ENCODE assay signal across 9 cellular contexts in genomic region chr13:108322206-108322824, GRCh38. TPM values are rescaled to one million over a fixed set of nuclear protein-coding genes. Genes with fewer than 3 reads are reported as not detected.
DNase-seq lines count a peak whose midpoint lies in the region; ATAC-seq, FAIRE-seq and TF ChIP-seq lines count a peak whose summit lies in the region.
"Had no signal": no experiment of that assay in that cellular context is flagged by ENCODE, and none has a peak within 500 bp of the region (broad histone marks: within the 10 kb centered on the region; RNA-seq: fewer than 3 reads in every experiment).

No MANE protein-coding gene starts in this region.

- no peaks in the 10 kb centered on the region for H3K27me3 Mint-ChIP-seq in endothelial cell (ENCODE audit: unreplicated experiment)
- H3K27me3 Mint-ChIP-seq: dendritic cell treated with granulocyte-macrophage colony-stimulating factor and Interleukin-4, amounts not matched to agents 40 ng/mL and 50 ng/mL, for 4 days had no signal

- peak; percentile 63 for DNase-seq in SIG-M5 treated with dmso at 0.1 percent for 504 hours (lab: John Stamatoyannopoulos, UW; ENCODE audit: unreplicated experiment)
- no peak for DNase-seq in SIG-M5 (lab: John Stamatoyannopoulos, UW)
- DNase-seq in HTR-8/SVneo (ENCODE audit: insufficient read length, low spot score) = peak; percentile 15
- peak; percentile 28 for DNase-seq in RPMI7951 (ENCODE audit: low read depth)
- DNase-seq in endothelial cell (ENCODE audit: low spot score) = no peak
- DNase-seq in myocyte (ENCODE audit: low read depth) = peak; percentile 55
- no peak for DNase-seq in occipital lobe (lab: John Stamatoyannopoulos, UW)

- peak; percentile 90 for TF ChIP-seq CTCF in endothelial cell (IDR thresholded peaks at IDR 0.05; ENCODE audit: unreplicated experiment)

- no peak overlapping the region for H3K27ac Mint-ChIP-seq in endothelial cell (ENCODE audit: unreplicated experiment)
- H3K27ac Mint-ChIP-seq: dendritic cell treated with granulocyte-macrophage colony-stimulating factor and Interleukin-4, amounts not matched to agents 40 ng/mL and 50 ng/mL, for 4 days had no signal

- ATAC-seq in GM21717 (IDR thresholded peaks at IDR 0.05; ENCODE audit: unreplicated experiment) = peak; percentile 82

- peaks cover 16% of the 10 kb centered on the region for H3K4me1 Mint-ChIP-seq in endothelial cell (ENCODE audit: unreplicated experiment)

- no peak for FAIRE-seq in HTR-8/SVneo (lab: Jason Lieb, UNC)

- H3K9me3 Mint-ChIP-seq in endothelial cell (ENCODE audit: unreplicated experiment) = no peaks in the 10 kb centered on the region
- H3K9me3 Mint-ChIP-seq: dendritic cell treated with granulocyte-macrophage colony-stimulating factor and Interleukin-4, amounts not matched to agents 40 ng/mL and 50 ng/mL, for 4 days had no signal

- no peaks in the 10 kb centered on the region for H3K36me3 Mint-ChIP-seq in endothelial cell (ENCODE audit: low read depth, unreplicated experiment)

- no peak overlapping the region for H3K4me3 Mint-ChIP-seq in endothelial cell (ENCODE audit: unreplicated experiment)
- H3K4me3 Mint-ChIP-seq: dendritic cell treated with granulocyte-macrophage colony-stimulating factor and Interleukin-4, amounts not matched to agents 40 ng/mL and 50 ng/mL, for 4 days had no signal

RNA-seq across cellular contexts. Expression of gene TNFSF13B, which starts 52.8 kb away (rescaled TPM):
- total RNA-seq in RPMI7951 (2014; rRNA removed; shearing (Covaris generic)) = 1.6 and 2.8 TPM in 2 replicates
- total RNA-seq in endothelial cell (ENCODE audit: unreplicated experiment) (1.8 TPM), myocyte (1.8 and 2.5 TPM in 2 replicates), occipital lobe (0.78 TPM)
- polyA plus RNA-seq in myocyte (2012) = 0.21 TPM

Comparison
In these comparisons a context has a peak if more than half of its experiments do, and no peak if none do; other contexts are left out.
1. DNase-seq: peak in SIG-M5 treated with dmso at 0.1 percent for 504 hours (single experiment), HTR-8/SVneo (single experiment), RPMI7951 (single experiment) and myocyte (single experiment); none in SIG-M5 (single experiment), endothelial cell (single experiment) and occipital lobe (single experiment).